ENCODE assay signal across 1 cellular context in genomic region chr17:74671031-74671771, GRCh38.
TF ChIP-seq lines count a peak whose summit lies in the region.

No MANE protein-coding gene starts in this region.

TF ChIP-seq in GM12878, 131 proteins besides CTCF, POLR2A, EP300 and RAD21 (continued from another document):
- TF ChIP-seq REST (IDR thresholded peaks at IDR 0.05; ENCODE audit: low read depth, low read length): peak; percentile 89
TF ChIP-seq in GM12878: peak in this region for 3.
